In the genomic region with DNA sequence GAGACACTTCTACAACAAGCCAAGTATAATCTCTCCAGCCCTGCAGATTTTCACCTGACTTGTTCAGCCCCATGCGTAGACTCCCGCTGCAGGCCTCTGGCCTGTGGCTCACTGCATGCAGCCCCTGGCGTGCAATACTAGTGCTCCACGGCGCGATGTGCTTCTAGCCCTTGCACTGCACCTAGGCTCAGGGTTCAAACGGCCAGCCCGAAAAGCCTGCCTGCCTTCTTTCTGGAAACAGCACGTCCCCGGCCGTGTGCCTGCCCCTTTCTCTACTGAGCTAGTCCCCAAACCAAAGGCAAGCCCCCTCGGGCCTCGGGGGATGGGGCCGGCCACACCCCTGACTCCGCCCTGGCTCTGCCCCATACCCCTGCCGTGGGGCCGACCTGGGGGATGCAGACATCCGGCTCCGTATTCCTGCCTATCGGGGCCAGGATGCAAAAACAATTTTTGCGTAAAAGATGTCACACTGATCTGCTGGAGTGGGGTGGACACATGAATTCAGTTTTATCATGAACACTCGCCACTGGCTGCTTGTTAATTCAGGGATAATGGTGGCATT, we compare ENCODE assay signal across 13 cellular contexts. TPM values are rescaled to one million over a fixed set of nuclear protein-coding genes. Genes with fewer than 3 reads are reported as not detected.
A peak's percentile ranks its signal among the peaks of the same experiment; 100 is the strongest.
DNase-seq lines count a peak whose midpoint lies in the region; ATAC-seq, FAIRE-seq and TF ChIP-seq lines count a peak whose summit lies in the region.
"Had no signal": no experiment of that assay in that cellular context is flagged by ENCODE, and none has a peak within 500 bp of the region (broad histone marks: within the 10 kb centered on the region; RNA-seq: fewer than 3 reads in every experiment).

No MANE protein-coding gene starts in this region.

- H3K9ac ChIP-seq in BLaER1 treated with 17β-estradiol and CSF1 and Interleukin-3, amounts not matched to agents 10 nM and 100 nM = no peak overlapping the region

- H3K27me3 ChIP-seq in BLaER1 treated with 17β-estradiol and CSF1 and Interleukin-3, amounts not matched to agents 10 nM and 100 nM = peaks cover 7 to 40% (median 31%) of the 10 kb centered on the region in 11 experiments; a peak in 20 of 22 replicates
- H3K27me3 ChIP-seq in H7 (ENCODE audit: control insufficient read depth, insufficient read depth, low read length) = no peaks in the 10 kb centered on the region
- H3K27me3 ChIP-seq: BE2C had no signal

- H3K4me1 Mint-ChIP-seq in chondrocyte (ENCODE audit: low read depth) (no peaks in the 10 kb centered on the region), mesothelial cell of epicardium (peaks cover 14% of the 10 kb centered on the region)

- H3K9me3 Mint-ChIP-seq in chondrocyte (ENCODE audit: low read depth) = no peaks in the 10 kb centered on the region
- H3K9me3 Mint-ChIP-seq in mesothelial cell of epicardium = no peaks in the 10 kb centered on the region
- H3K9me3 Mint-ChIP-seq: activated T-cell treated with anti-CD3 and anti-CD28 coated beads, Interleukin-2, amount 50 U/mL, for 24 hours had no signal

- H3K36me3 ChIP-seq in BLaER1 treated with 17β-estradiol and CSF1 and Interleukin-3, amounts not matched to agents 10 nM and 100 nM = peaks cover 0 to 27% (median 8%) of the 10 kb centered on the region in 11 experiments; a peak in 13 of 22 replicates
- no peaks in the 10 kb centered on the region for H3K36me3 ChIP-seq in H7 (replicated peaks; ENCODE audit: control insufficient read depth, insufficient read depth, low read length)

- H3K27ac ChIP-seq in BLaER1 treated with 17β-estradiol and CSF1 and Interleukin-3, amounts not matched to agents 10 nM and 100 nM = no peak overlapping the region
- H3K27ac ChIP-seq: SK-N-MC had no signal

- no peak overlapping the region for H3K27ac Mint-ChIP-seq in chondrocyte (ENCODE audit: unreplicated experiment)
- H3K27ac Mint-ChIP-seq in mesothelial cell of epicardium = no peak overlapping the region

- no peak overlapping the region for H3K4me3 Mint-ChIP-seq in chondrocyte (ENCODE audit: unreplicated experiment)
- peak overlapping the region; percentile 18 for H3K4me3 Mint-ChIP-seq in mesothelial cell of epicardium
- H3K4me3 Mint-ChIP-seq: activated T-cell treated with anti-CD3 and anti-CD28 coated beads, Interleukin-2, amount 50 U/mL, for 24 hours had no signal

- H3K9me3 ChIP-seq in BLaER1 treated with 17β-estradiol and CSF1 and Interleukin-3, amounts not matched to agents 10 nM and 100 nM (replicated peaks in 1 of 11) = no peaks in the 10 kb centered on the region
- H3K9me3 ChIP-seq: BE2C had no signal

- ATAC-seq in HG03196 (IDR thresholded peaks at IDR 0.05; ENCODE audit: unreplicated experiment) = no peak
- no peak for ATAC-seq in GM18519 (IDR thresholded peaks at IDR 0.05; ENCODE audit: low FRiP score, unreplicated experiment)

- peaks cover 0 to 51% (median 38%) of the 10 kb centered on the region in 10 experiments; a peak in 18 of 20 replicates for H3K4me1 ChIP-seq in BLaER1 treated with 17β-estradiol and CSF1 and Interleukin-3, amounts not matched to agents 10 nM and 100 nM

- no peak overlapping the region for H3K4me3 ChIP-seq in BLaER1 treated with 17β-estradiol and CSF1 and Interleukin-3, amounts not matched to agents 10 nM and 100 nM
- no peak overlapping the region; the same call in 1 of the 2 replicates for H3K4me3 ChIP-seq in H7 (ENCODE audit: insufficient read depth, low read depth, low read length)
- H3K4me3 ChIP-seq: SK-N-MC had no signal

- H3K36me3 Mint-ChIP-seq in chondrocyte (ENCODE audit: low read depth) (peaks cover 8% of the 10 kb centered on the region), mesothelial cell of epicardium (peaks cover 4% of the 10 kb centered on the region)

- DNase-seq in H7 (peak; percentile 97), chondrocyte (ENCODE audit: low spot score) (peak; percentile 72), mesothelial cell of epicardium (ENCODE audit: low spot score in 2 of 2, unreplicated experiment in 2 of 2) (no peak), SKM-1 (lab: John Stamatoyannopoulos, UW; ENCODE audit: unreplicated experiment) (no peak), urothelium cell line (ENCODE audit: low spot score) (no peak)
- DNase-seq: activated CD4-positive, CD25-positive, alpha-beta regulatory T cell; activated T-cell treated with anti-CD3 and anti-CD28 coated beads, Interleukin-2, amount 50 U/mL, for 24 hours; BE2C had no signal

- H3K27me3 Mint-ChIP-seq in chondrocyte (ENCODE audit: low read depth) = no peaks in the 10 kb centered on the region
- H3K27me3 Mint-ChIP-seq in mesothelial cell of epicardium (ENCODE audit: low read depth) = no peaks in the 10 kb centered on the region
- H3K27me3 Mint-ChIP-seq: activated T-cell treated with anti-CD3 and anti-CD28 coated beads, Interleukin-2, amount 50 U/mL, for 24 hours had no signal

- peaks cover 0 to 44% (median 9%) of the 10 kb centered on the region in 11 experiments; a peak in 12 of 22 replicates for H4K20me1 ChIP-seq in BLaER1 treated with 17β-estradiol and CSF1 and Interleukin-3, amounts not matched to agents 10 nM and 100 nM

- TF ChIP-seq CTCF in chondrocyte (IDR thresholded peaks at IDR 0.05) (no peak), mesothelial cell of epicardium (IDR thresholded peaks at IDR 0.05; ENCODE audit: unreplicated experiment) (no peak)

- peak overlapping the region in 8 of 11 experiments; percentile 35 to 79 (median 60); a peak in 16 of 22 replicates for H3K4me2 ChIP-seq in BLaER1 treated with 17β-estradiol and CSF1 and Interleukin-3, amounts not matched to agents 10 nM and 100 nM

- FAIRE-seq in urothelium cell line (lab: Jason Lieb, UNC) = no peak
- FAIRE-seq: G401.6 had no signal

RNA-seq across cellular contexts. Expression of a gene that starts 26.3 kb away (rescaled TPM):
- 24.8 and 34.5 TPM in 2 replicates for total RNA-seq in H7 (2014; rRNA removed; shearing (Covaris generic))
- total RNA-seq in chondrocyte (31.0 to 41.8 TPM (median 37.0 TPM) in 3 replicates), mesothelial cell of epicardium (28.4 to 34.5 TPM (median 32.1 TPM) in 3 replicates)

Comparison
In these comparisons a context has a peak if more than half of its experiments do, and no peak if none do; other contexts are left out.
1. DNase-seq: peak in H7 (single experiment) and chondrocyte (single experiment); none in mesothelial cell of epicardium (0 of 2), SKM-1 (single experiment) and urothelium cell line (single experiment).